ENCODE assay signal across 8 cellular contexts in genomic region chr7:140696024-140696678, GRCh38. TPM values are rescaled to one million over a fixed set of nuclear protein-coding genes. Genes with fewer than 3 reads are reported as not detected.
DNase-seq lines count a peak whose midpoint lies in the region; ATAC-seq and TF ChIP-seq lines count a peak whose summit lies in the region.

No MANE protein-coding gene starts in this region.

- H3K4me1 Mint-ChIP-seq in activated CD4-positive, alpha-beta memory T cell treated with anti-CD3 and anti-CD28 coated beads, Interleukin-2, amount 10 ng/mL, durations not matched to agents 7 days and 5 days: peaks cover 33% of the 10 kb centered on the region

- H3K9ac ChIP-seq in endocrine pancreas (ENCODE audit: control insufficient read depth, insufficient read depth, low read length): peak overlapping the region; percentile 65

- no peak for ATAC-seq in HG03460 (IDR thresholded peaks at IDR 0.05; ENCODE audit: unreplicated experiment)

- H3K4me3 Mint-ChIP-seq in activated CD4-positive, alpha-beta memory T cell treated with anti-CD3 and anti-CD28 coated beads, Interleukin-2, amount 10 ng/mL, durations not matched to agents 7 days and 5 days: peak overlapping the region; percentile 97

- H3K27me3 Mint-ChIP-seq in activated CD4-positive, alpha-beta memory T cell treated with anti-CD3 and anti-CD28 coated beads, Interleukin-2, amount 10 ng/mL, durations not matched to agents 7 days and 5 days: no peaks in the 10 kb centered on the region

- DNase-seq in AG10803 (ENCODE audit: low read depth) (peak; percentile 86), GM19240 (ENCODE audit: insufficient read length, low spot score) (peak; percentile 95), NCI-H2029 (lab: John Stamatoyannopoulos, UW) (peak; percentile 84)
- peak; percentile 95 for DNase-seq in activated CD4-positive, alpha-beta memory T cell treated with anti-CD3 and anti-CD28 coated beads, Interleukin-2, amount 10 ng/mL, durations not matched to agents 7 days and 5 days
- peak; percentile 87 for DNase-seq in stimulated activated CD8-positive, alpha-beta memory T cell treated with anti-CD3 and anti-CD28 coated beads, Interleukin-15, amount 100 ng/mL, for 24 hours (ENCODE audit: low read depth)

- peak overlapping the region; percentile 94 for H3K27ac Mint-ChIP-seq in activated CD4-positive, alpha-beta memory T cell treated with anti-CD3 and anti-CD28 coated beads, Interleukin-2, amount 10 ng/mL, durations not matched to agents 7 days and 5 days

- peaks cover 22% of the 10 kb centered on the region for H3K36me3 Mint-ChIP-seq in activated CD4-positive, alpha-beta memory T cell treated with anti-CD3 and anti-CD28 coated beads, Interleukin-2, amount 10 ng/mL, durations not matched to agents 7 days and 5 days (ENCODE audit: low read depth)

- H3K9me3 ChIP-seq in endocrine pancreas (ENCODE audit: control insufficient read depth, low read length) (no peaks in the 10 kb centered on the region), mesodermal cell (ENCODE audit: control insufficient read depth, low read length) (no peaks in the 10 kb centered on the region)

- TF ChIP-seq CTCF in AG10803 (conservative IDR thresholded peaks at IDR 0.05; ENCODE audit: low read length): no peak

- POLR2A ChIA-PET in activated CD4-positive, alpha-beta memory T cell treated with anti-CD3 and anti-CD28 coated beads, Interleukin-2, amount 10 ng/mL, durations not matched to agents 7 days and 5 days (lab: Charles Lee): interaction anchor here (0.7 to 3.3 kb wide), 6 partner anchors 12 to 318 kb away, joined by 3 to 35 read pairs (median 6); partner anchors contain the start of genes ADCK2 and MRPS33

- H3K4me1 ChIP-seq in endocrine pancreas (ENCODE audit: control insufficient read depth, insufficient read depth, low read length): peaks cover 5% of the 10 kb centered on the region
- H3K4me1 ChIP-seq in mesodermal cell (ENCODE audit: control insufficient read depth, insufficient read depth, low read length, poor library complexity, severe bottlenecking): peaks cover 15% of the 10 kb centered on the region

- H3K36me3 ChIP-seq in endocrine pancreas (ENCODE audit: control insufficient read depth, insufficient read depth, low read length) (no peaks in the 10 kb centered on the region), mesodermal cell (ENCODE audit: control insufficient read depth, insufficient read depth, low read length) (peaks cover 13% of the 10 kb centered on the region)

- H3K4me3 ChIP-seq in AG10803 (ENCODE audit: low read length) (peak overlapping the region; percentile 94), endocrine pancreas (ENCODE audit: control insufficient read depth, insufficient read depth, low read length) (peak overlapping the region; percentile 30), mesodermal cell (ENCODE audit: extremely low read depth, insufficient read depth, low read length, poor library complexity, severe bottlenecking) (peak overlapping the region; percentile 80)

- H3K27me3 ChIP-seq in endocrine pancreas (ENCODE audit: control insufficient read depth, insufficient read depth, low read length): no peaks in the 10 kb centered on the region

- H3K27ac ChIP-seq in mesodermal cell (ENCODE audit: low read depth, low read length, severe bottlenecking): peak overlapping the region; percentile 82

- no peaks in the 10 kb centered on the region for H3K9me3 Mint-ChIP-seq in activated CD4-positive, alpha-beta memory T cell treated with anti-CD3 and anti-CD28 coated beads, Interleukin-2, amount 10 ng/mL, durations not matched to agents 7 days and 5 days

- WGBS in mesodermal cell (ENCODE audit: insufficient coverage in 2 of 2), 2 experiments: 40 to 42% methylated on average over 20 to 22 of the region's 23 CpGs

- CTCF ChIA-PET in activated CD4-positive, alpha-beta memory T cell treated with anti-CD3 and anti-CD28 coated beads, Interleukin-2, amount 10 ng/mL, durations not matched to agents 7 days and 5 days (lab: Charles Lee): interaction anchor here (0.7 kb wide), 3 partner anchors 22 to 907 kb away, joined by 3 to 4 read pairs (median 4); no protein-coding TSS in a partner anchor

RNA-seq across cellular contexts. Expression of gene NDUFB2, which starts 0.4 kb away (rescaled TPM):
- 100 to 1,000 TPM; 155 to 156 TPM for total RNA-seq in activated CD4-positive, alpha-beta memory T cell treated with anti-CD3 and anti-CD28 coated beads, Interleukin-2, amount 10 ng/mL, durations not matched to agents 7 days and 5 days
- 199 TPM for polyA plus RNA-seq in mesodermal cell (2013, experiment 1 of 2)
- polyA plus RNA-seq in mesodermal cell (2013, experiment 2 of 2): 173 TPM

RNA-seq across cellular contexts. Expression of gene ADCK2, which starts 23.4 kb away (rescaled TPM):
- total RNA-seq in activated CD4-positive, alpha-beta memory T cell treated with anti-CD3 and anti-CD28 coated beads, Interleukin-2, amount 10 ng/mL, durations not matched to agents 7 days and 5 days: 10 to 100 TPM; 23.4 to 23.9 TPM
- 6.0 TPM for polyA plus RNA-seq in mesodermal cell (2013, experiment 1 of 2)
- 4.0 TPM for polyA plus RNA-seq in mesodermal cell (2013, experiment 2 of 2)

RNA-seq across cellular contexts. Expression of gene DENND2A, which starts 55.5 kb away (rescaled TPM):
- not detected for total RNA-seq in activated CD4-positive, alpha-beta memory T cell treated with anti-CD3 and anti-CD28 coated beads, Interleukin-2, amount 10 ng/mL, durations not matched to agents 7 days and 5 days
- polyA plus RNA-seq in mesodermal cell (2013, experiment 1 of 2): 28.9 TPM
- 30.9 TPM for polyA plus RNA-seq in mesodermal cell (2013, experiment 2 of 2)

Comparison
In these comparisons a context has a peak if more than half of its experiments do, and no peak if none do; other contexts are left out.
1. H3K4me3 ChIP-seq: peak in every context shown above with its lines; median percentile 94 in AG10803; 80 in mesodermal cell; 30 in endocrine pancreas.